9 cellular contexts compared by ENCODE assay signal in genomic region chr22:43209523-43209890, GRCh38.
"Had no signal": no experiment of that assay in that cellular context is flagged by ENCODE, and none has a peak within 500 bp of the region (broad histone marks: within the 10 kb centered on the region; RNA-seq: fewer than 3 reads in every experiment).

No MANE protein-coding gene starts in this region.

- H3K9me3 ChIP-seq: HAP-1 had no signal

- H3K4me1 ChIP-seq: HAP-1 had no signal

- H3K27ac ChIP-seq: GM23248, HL-60 had no signal

- H3K9me3 Mint-ChIP-seq: HFFc6, IgD-negative memory B cell had no signal

- FAIRE-seq: HepG2 had no signal

- ATAC-seq: HCT116, HepG2 had no signal

- H3K27ac Mint-ChIP-seq: HFFc6, IgD-negative memory B cell had no signal

- H2AFZ ChIP-seq: GM23248 had no signal

- H3K36me3 Mint-ChIP-seq: IgD-negative memory B cell had no signal

- DNase-seq: GM23248, GOT3, H7, HFFc6 had no signal

- H3K9ac ChIP-seq: GM23248 had no signal

- H3K36me3 ChIP-seq: HAP-1 had no signal

- H3K4me3 Mint-ChIP-seq: HFFc6, IgD-negative memory B cell had no signal

- H3K4me3 ChIP-seq: GM23248, HAP-1 had no signal
